In the genomic region with DNA sequence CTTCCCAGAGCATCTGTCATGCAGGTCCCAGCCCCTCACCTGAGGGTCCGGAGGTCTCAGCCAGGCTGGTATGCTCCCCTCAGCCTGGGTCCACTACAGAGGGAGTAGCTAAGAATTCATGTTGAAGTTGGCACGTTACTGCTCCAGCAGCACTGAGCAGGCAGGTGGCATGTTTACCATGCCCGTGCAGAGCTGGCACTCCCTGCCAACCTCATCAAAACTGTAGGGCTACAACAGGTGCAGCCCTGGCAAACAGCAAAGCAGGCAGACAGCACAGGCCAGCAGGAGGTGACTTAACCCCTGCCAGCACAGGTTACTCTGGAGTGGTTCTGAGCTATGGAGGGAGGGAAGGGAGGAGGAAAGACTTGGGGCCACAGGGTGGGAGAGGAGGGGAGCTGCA, we compare ENCODE assay signal across 14 cellular contexts. TPM values are rescaled to one million over a fixed set of nuclear protein-coding genes. Genes with fewer than 3 reads are reported as not detected.
DNase-seq lines count a peak whose midpoint lies in the region; ATAC-seq, FAIRE-seq and TF ChIP-seq lines count a peak whose summit lies in the region.
"Had no signal": no experiment of that assay in that cellular context is flagged by ENCODE, and none has a peak within 500 bp of the region (broad histone marks: within the 10 kb centered on the region; RNA-seq: fewer than 3 reads in every experiment).

No MANE protein-coding gene starts in this region.

- H3K4me3 Mint-ChIP-seq in CD4-positive, alpha-beta memory T cell, result peak overlapping the region in 6 of 8 donors; percentile 44 to 80 (median 68)
- H3K4me3 Mint-ChIP-seq: nephron had no signal

- H3K4me3 ChIP-seq in CD4-positive, alpha-beta memory T cell (ENCODE audit: low read length in 2 of 2), result peak overlapping the region in 1 of 2 donors; percentile 0
- H3K4me3 ChIP-seq in RWPE2 (ENCODE audit: severe bottlenecking) (no peak overlapping the region), lung (no peak overlapping the region)
- H3K4me3 ChIP-seq: HAP-1, upper lobe of left lung had no signal

- H3K27ac ChIP-seq in CD4-positive, alpha-beta memory T cell (ENCODE audit: low read depth, low read length), result no peak overlapping the region
- peak overlapping the region; percentile 39 for H3K27ac ChIP-seq in RWPE2 (ENCODE audit: poor library complexity, severe bottlenecking)
- H3K27ac ChIP-seq in lung (ENCODE audit: low read depth in 1 of 2, low read length in 1 of 2), result peak overlapping the region in 1 of 2 donors; percentile 15

- POLR2A ChIA-PET in CD4-positive, alpha-beta memory T cell (lab: Charles Lee; ENCODE audit: partially characterized antibody), result interaction anchor here (0.6 to 23.5 kb wide), 9 partner anchors 12 to 210 kb away, joined by 3 to 1030 read pairs (median 9); a partner anchor contains a TSS

- no peaks in the 10 kb centered on the region for H3K36me3 ChIP-seq in CD4-positive, alpha-beta memory T cell (ENCODE audit: insufficient read depth, low read length)
- H3K36me3 ChIP-seq in RWPE2 (ENCODE audit: low read depth), result no peaks in the 10 kb centered on the region
- H3K36me3 ChIP-seq in lung (ENCODE audit: control insufficient read depth in 2 of 2, insufficient read depth in 2 of 2, low read length in 2 of 2), result no peaks in the 10 kb centered on the region
- H3K36me3 ChIP-seq: HAP-1 had no signal

- H3K4me1 ChIP-seq in CD4-positive, alpha-beta memory T cell (ENCODE audit: insufficient read depth, low read length), result peaks cover 62% of the 10 kb centered on the region
- H3K4me1 ChIP-seq in RWPE2 (ENCODE audit: insufficient read depth, poor library complexity, severe bottlenecking) (peaks cover 8% of the 10 kb centered on the region), lung (ENCODE audit: control insufficient read depth in 2 of 2, insufficient read depth in 2 of 2, low read length in 2 of 2) (peaks cover 5 to 12% of the 10 kb centered on the region in 2 donors)

- DNase-seq in CD4-positive, alpha-beta memory T cell, result peak in 4 of 5 donors; percentile 49 to 62 (median 53)
- DNase-seq in HTR-8/SVneo (ENCODE audit: insufficient read length, low spot score) (no peak), RWPE2 (ENCODE audit: low spot score) (no peak), lung (ENCODE audit: low spot score) (peak; percentile 69), mesenteric fat pad (ENCODE audit: low spot score) (no peak), T-helper 9 cell (no peak)
- DNase-seq: cortex of kidney; NCI-H1436 treated with DMSO at 0.1 percent for 48 hours; stimulated activated CD4-positive, alpha-beta T cell treated with anti-CD3 and anti-CD28 coated beads, Interleukin-1b, Interleukin-23, amount 100 ng/mL, for 48 hours had no signal

- peaks cover 25 to 62% (median 47%) of the 10 kb centered on the region in 4 donors for H3K4me1 Mint-ChIP-seq in CD4-positive, alpha-beta memory T cell

- 64 to 76% methylated on average over 3 of the region's 3 CpGs for WGBS in lung, 2 donors

- H3K27ac Mint-ChIP-seq in CD4-positive, alpha-beta memory T cell, result peak overlapping the region in 6 of 7 donors; percentile 37 to 87 (median 70)
- H3K27ac Mint-ChIP-seq: nephron had no signal

- intact Hi-C loops in CD4-positive, alpha-beta memory T cell (cut with micrococcal nuclease), result loop anchor here (1.0 kb wide), 2 partner anchors 13 to 38 kb away; no protein-coding TSS in a partner anchor

- peak; percentile 79 for FAIRE-seq in HTR-8/SVneo (lab: Jason Lieb, UNC)

- ATAC-seq in RWPE2 (ENCODE audit: low read depth) (no peak), lung (ENCODE audit: insufficient read depth, low FRiP score) (no peak), GM19452 (IDR thresholded peaks at IDR 0.05; ENCODE audit: unreplicated experiment) (no peak), GM18498 (IDR thresholded peaks at IDR 0.05; ENCODE audit: unreplicated experiment) (no peak)

- TF ChIP-seq CTCF in RWPE2 (IDR thresholded peaks at IDR 0.05; ENCODE audit: poor library complexity, severe bottlenecking) (no peak), lung (IDR thresholded peaks at IDR 0.05; ENCODE audit: control extremely low read depth, extremely low read depth) (no peak)

- H3K27me3 ChIP-seq in CD4-positive, alpha-beta memory T cell (ENCODE audit: insufficient read depth, low read length), result no peaks in the 10 kb centered on the region
- no peaks in the 10 kb centered on the region for H3K27me3 ChIP-seq in RWPE2 (ENCODE audit: insufficient read depth, poor library complexity, severe bottlenecking)
- no peaks in the 10 kb centered on the region for H3K27me3 ChIP-seq in lung (ENCODE audit: control insufficient read depth, insufficient read depth)
- H3K27me3 ChIP-seq: upper lobe of left lung had no signal

- no peaks in the 10 kb centered on the region for H3K36me3 Mint-ChIP-seq in CD4-positive, alpha-beta memory T cell

- CTCF ChIA-PET in CD4-positive, alpha-beta memory T cell (lab: Charles Lee; ENCODE audit: partially characterized antibody), result interaction anchor here (0.8 to 24.1 kb wide), 13 partner anchors 10 to 250 kb away, joined by 3 to 1429 read pairs (median 7); a partner anchor contains a TSS

- H3K9me3 ChIP-seq in CD4-positive, alpha-beta memory T cell (ENCODE audit: control insufficient read depth in 1 of 2, low read length in 2 of 2), result no peaks in the 10 kb centered on the region
- no peaks in the 10 kb centered on the region for H3K9me3 ChIP-seq in RWPE2 (ENCODE audit: severe bottlenecking)
- H3K9me3 ChIP-seq in lung (ENCODE audit: control insufficient read depth in 2 of 2, insufficient read depth in 1 of 2, low read length in 1 of 2), result no peaks in the 10 kb centered on the region
- H3K9me3 ChIP-seq: HAP-1, upper lobe of left lung had no signal

- no peaks in the 10 kb centered on the region for H3K27me3 Mint-ChIP-seq in CD4-positive, alpha-beta memory T cell

- H3K9me3 Mint-ChIP-seq in CD4-positive, alpha-beta memory T cell, result no peaks in the 10 kb centered on the region
- H3K9me3 Mint-ChIP-seq: nephron had no signal

RNA-seq across cellular contexts. Expression of a gene that starts 46.4 kb away (rescaled TPM):
- total RNA-seq in CD4-positive, alpha-beta memory T cell, result 10 to 100 TPM; 32.5 to 32.8 TPM
- polyA plus RNA-seq in CD4-positive, alpha-beta memory T cell, result 10 to 100 TPM in 1 of 2 donors, 1 to 10 TPM in 1; 8.5 to 35.7 TPM
- total RNA-seq in lung, result 10 to 100 TPM in 1 of 2 donors, 1 to 10 TPM in 1; 9.2 to 14.1 TPM
- 1 to 10 TPM; 4.2 to 9.2 TPM for polyA plus RNA-seq in lung
- total RNA-seq in mesenteric fat pad, result 1.6 TPM

RNA-seq across cellular contexts. Expression of a gene that starts 47.4 kb away (rescaled TPM):
- total RNA-seq in CD4-positive, alpha-beta memory T cell, result 1 to 10 TPM in 1 of 2 experiments, under 1 TPM in 1; 0.90 to 1.2 TPM
- under 1 TPM; 0.27 to 0.62 TPM for polyA plus RNA-seq in CD4-positive, alpha-beta memory T cell
- total RNA-seq in lung (10 to 100 TPM in 1 of 2 donors, 1 to 10 TPM in 1; 2.9 to 27.0 TPM), mesenteric fat pad (1.1 TPM)
- polyA plus RNA-seq in lung, result 1 to 10 TPM; 1.9 to 2.0 TPM

Comparison
In these comparisons a context has a peak if more than half of its experiments do, and no peak if none do; other contexts are left out.
1. DNase-seq: peak in CD4-positive, alpha-beta memory T cell (4 of 5) and lung (single experiment); none in HTR-8/SVneo (single experiment), RWPE2 (single experiment), mesenteric fat pad (single experiment) and T-helper 9 cell (single experiment).